In the genomic region with DNA sequence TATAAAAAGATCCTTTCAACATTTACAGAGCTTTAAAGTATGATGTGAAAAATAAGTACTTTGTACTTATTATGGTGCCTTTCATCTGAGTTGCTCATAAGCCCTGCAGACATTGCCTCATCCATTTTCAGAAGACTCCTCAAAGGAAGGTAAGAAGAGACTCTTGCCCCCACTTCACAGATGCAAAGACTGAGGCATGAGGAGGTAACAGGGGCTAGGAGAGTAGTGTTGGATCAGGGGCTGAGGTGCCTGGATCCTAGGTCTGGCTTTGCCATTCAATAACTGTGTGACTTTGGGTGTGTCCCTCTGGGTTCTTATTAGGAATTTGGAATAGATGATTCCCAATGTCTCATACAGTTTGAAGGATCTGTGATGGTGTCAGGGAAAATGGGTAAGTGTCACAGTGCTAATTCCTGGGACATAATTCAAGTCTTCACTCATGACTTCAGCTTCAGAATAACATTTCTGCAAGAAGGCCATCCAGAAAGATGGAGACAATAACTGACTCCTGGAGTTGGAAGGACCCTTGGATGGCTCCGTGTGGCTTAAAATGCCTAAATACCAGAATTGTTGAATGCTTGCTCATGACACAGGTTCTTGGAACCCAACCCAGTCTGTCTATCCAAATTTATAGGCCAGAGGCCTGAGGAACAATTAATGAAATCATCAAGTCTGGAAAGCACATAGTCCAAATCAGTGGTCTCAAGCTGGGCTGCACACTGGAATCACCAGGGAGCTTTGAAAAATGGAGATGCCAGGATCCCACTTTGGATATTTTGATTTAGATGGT, we compare ENCODE assay signal across 21 cellular contexts.
"Had no signal": no experiment of that assay in that cellular context is flagged by ENCODE, and none has a peak within 500 bp of the region (broad histone marks: within the 10 kb centered on the region; RNA-seq: fewer than 3 reads in every experiment).

No MANE protein-coding gene starts in this region.

- H3K27ac ChIP-seq: dorsolateral prefrontal cortex, neutrophil, psoas muscle, skin epidermis, suprapubic skin, thyroid gland, upper lobe of left lung, uterus had no signal

- DNase-seq: cortex of kidney; dorsolateral prefrontal cortex; effector CD8-positive, alpha-beta T cell; foreskin fibroblast; immature natural killer cell; kidney; left colon; left ventricle myocardium superior; mesenchymal stem cell; naive B cell; psoas muscle; retina; stimulated activated naive CD4-positive, alpha-beta T cell; thyroid gland; upper lobe of left lung; uterus had no signal

- H3K9me3 Mint-ChIP-seq: immature natural killer cell, naive B cell had no signal

- H3K36me3 ChIP-seq: neutrophil, suprapubic skin, thyroid gland, upper lobe of left lung, uterus had no signal

- H3K27ac Mint-ChIP-seq: immature natural killer cell, naive B cell had no signal

- ATAC-seq: left colon, left ventricle myocardium superior, psoas muscle, sciatic nerve had no signal

- H3K9me3 ChIP-seq: neutrophil, psoas muscle, suprapubic skin, thyroid gland, upper lobe of left lung, uterus had no signal

- FAIRE-seq: kidney had no signal

- H3K36me3 Mint-ChIP-seq: immature natural killer cell, naive B cell had no signal

- H3K27me3 ChIP-seq: suprapubic skin, thyroid gland, upper lobe of left lung had no signal

- H3K4me3 Mint-ChIP-seq: immature natural killer cell, naive B cell had no signal

- H3K4me3 ChIP-seq: dorsolateral prefrontal cortex, lung, psoas muscle, skin epidermis, suprapubic skin, thyroid gland, upper lobe of left lung, uterus had no signal

- H3K4me1 ChIP-seq: psoas muscle, suprapubic skin, thyroid gland, upper lobe of left lung, uterus had no signal
